Comparison of ENCODE assay signal across 9 cellular contexts in genomic region chr3:24072193-24072592, GRCh38.
"Had no signal": no experiment of that assay in that cellular context is flagged by ENCODE, and none has a peak within 500 bp of the region (broad histone marks: within the 10 kb centered on the region; RNA-seq: fewer than 3 reads in every experiment).

No MANE protein-coding gene starts in this region.

- H3K36me3 ChIP-seq: HAP-1 had no signal

- H3K4me2 ChIP-seq: KMS-11 had no signal

- H3K9me3 ChIP-seq: HAP-1 had no signal

- FAIRE-seq: HTR-8/SVneo had no signal

- H3K4me3 ChIP-seq: HAP-1 had no signal

- H3K27ac ChIP-seq: KMS-11 had no signal

- H3K4me1 ChIP-seq: HAP-1 had no signal

- ATAC-seq: HCT116 had no signal

- DNase-seq: GOT3, H7, IMR-90, Karpas-422, KBM-7 had no signal
